ENCODE assay signal across 11 cellular contexts in the genomic region with DNA sequence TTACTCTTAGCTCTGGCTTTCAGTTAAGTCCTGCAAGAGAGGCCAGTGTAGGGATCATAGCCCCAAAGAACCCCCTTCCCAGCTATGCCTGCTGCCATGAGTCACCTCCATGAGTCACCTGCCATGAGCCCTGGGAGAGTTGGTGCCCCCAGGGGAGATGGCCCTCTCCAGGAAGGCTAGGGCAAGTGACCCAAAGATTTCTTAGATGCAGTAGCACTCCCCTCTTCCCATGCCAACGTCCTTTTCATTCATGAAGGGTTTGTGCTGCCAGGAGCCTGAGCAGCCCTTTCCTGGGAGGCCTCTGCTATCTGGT.
A peak's percentile ranks its signal among the peaks of the same experiment; 100 is the strongest.
DNase-seq lines count a peak whose midpoint lies in the region; ATAC-seq and TF ChIP-seq lines count a peak whose summit lies in the region.
"Had no signal": no experiment of that assay in that cellular context is flagged by ENCODE, and none has a peak within 500 bp of the region (broad histone marks: within the 10 kb centered on the region; RNA-seq: fewer than 3 reads in every experiment).

No MANE protein-coding gene starts in this region.

- ATAC-seq in T-cell (replicated peaks in 1 of 4) (no peak), GM21447 (IDR thresholded peaks at IDR 0.05; ENCODE audit: unreplicated experiment) (no peak)

- peaks cover 35% of the 10 kb centered on the region for H3K4me1 ChIP-seq in osteoblast (ENCODE audit: insufficient read depth, low read length)

- TF ChIP-seq CTCF in chondrocyte (IDR thresholded peaks at IDR 0.05) = peak; percentile 11
- TF ChIP-seq CTCF in osteoblast (IDR thresholded peaks at IDR 0.05; ENCODE audit: extremely low read depth, low read depth, low read length) = no peak

- CTCF ChIA-PET in T-cell (lab: Charles Lee) = no interaction called here

- H3K4me3 Mint-ChIP-seq in chondrocyte (ENCODE audit: unreplicated experiment) = no peak overlapping the region
- no peak overlapping the region for H3K4me3 Mint-ChIP-seq in T-cell

- peak overlapping the region; percentile 8 for H3K27ac ChIP-seq in osteoblast (ENCODE audit: low read depth, low read length)
- H3K27ac ChIP-seq: parathyroid adenoma had no signal

- DNase-seq in EH (ENCODE audit: low read depth) (peak; percentile 80), MG63 (peak; percentile 84), chondrocyte (ENCODE audit: low spot score) (no peak), osteoblast (ENCODE audit: insufficient read length, low spot score, missing footprints) (no peak), T-helper 9 cell (no peak), T-cell (no peak), HuH-7 (ENCODE audit: low spot score) (no peak)
- DNase-seq: activated gamma-delta T cell had no signal

- H3K4me3 ChIP-seq in MG63 (no peak overlapping the region), osteoblast (ENCODE audit: insufficient read depth, low read length) (no peak overlapping the region)

- H3K27me3 Mint-ChIP-seq in chondrocyte (ENCODE audit: low read depth) (no peaks in the 10 kb centered on the region), T-cell (no peaks in the 10 kb centered on the region)

- no peaks in the 10 kb centered on the region for H3K9me3 Mint-ChIP-seq in chondrocyte (ENCODE audit: low read depth)
- H3K9me3 Mint-ChIP-seq in T-cell = no peaks in the 10 kb centered on the region
- H3K9me3 Mint-ChIP-seq: IgD-negative memory B cell had no signal

- no peak overlapping the region for H2AFZ ChIP-seq in osteoblast (ENCODE audit: low read length)
- H2AFZ ChIP-seq: parathyroid adenoma had no signal

- peaks cover 10% of the 10 kb centered on the region for H3K36me3 Mint-ChIP-seq in chondrocyte (ENCODE audit: low read depth)
- H3K36me3 Mint-ChIP-seq in T-cell = peaks cover 27% of the 10 kb centered on the region

- H3K27ac Mint-ChIP-seq in chondrocyte (ENCODE audit: unreplicated experiment) = no peak overlapping the region
- no peak overlapping the region for H3K27ac Mint-ChIP-seq in T-cell
- H3K27ac Mint-ChIP-seq: IgD-negative memory B cell had no signal

- peaks cover 6% of the 10 kb centered on the region for H4K20me1 ChIP-seq in osteoblast (ENCODE audit: insufficient read depth, low read length)

- H3K79me2 ChIP-seq in osteoblast (ENCODE audit: insufficient read depth, low read length) = no peaks in the 10 kb centered on the region

- H3K9me3 ChIP-seq in MG63 (no peaks in the 10 kb centered on the region), osteoblast (ENCODE audit: low read depth, low read length) (no peaks in the 10 kb centered on the region)

- H3K27me3 ChIP-seq in MG63 (no peaks in the 10 kb centered on the region), osteoblast (ENCODE audit: insufficient read depth, low read length) (peaks cover 9% of the 10 kb centered on the region)

- POLR2A ChIA-PET in T-cell (lab: Charles Lee) = no interaction called here

- H3K4me1 Mint-ChIP-seq in chondrocyte (ENCODE audit: low read depth) = peaks cover 61% of the 10 kb centered on the region
- H3K4me1 Mint-ChIP-seq in T-cell = peaks cover 6 to 11% (median 7%) of the 10 kb centered on the region in 3 donors

- H3K36me3 ChIP-seq in MG63 (no peaks in the 10 kb centered on the region), osteoblast (ENCODE audit: insufficient read depth, low read length) (no peaks in the 10 kb centered on the region)

- no peak overlapping the region for H3K4me2 ChIP-seq in osteoblast (ENCODE audit: insufficient read depth, low read length)

Comparison
In these comparisons a context has a peak if more than half of its experiments do, and no peak if none do; other contexts are left out.
1. DNase-seq: peak in EH (single experiment) and MG63 (single experiment); none in chondrocyte (single experiment), osteoblast (single experiment), T-helper 9 cell (single experiment), T-cell (0 of 34) and HuH-7 (single experiment).